ENCODE assay signal across 8 cellular contexts in genomic region chr7:37495574-37496184, GRCh38. TPM values are rescaled to one million over a fixed set of nuclear protein-coding genes. Genes with fewer than 3 reads are reported as not detected.
DNase-seq lines count a peak whose midpoint lies in the region; ATAC-seq and TF ChIP-seq lines count a peak whose summit lies in the region.

No MANE protein-coding gene starts in this region.

- peak; percentile 54 for DNase-seq in DMS53 (lab: John Stamatoyannopoulos, UW)
- peak; percentile 59 for DNase-seq in KBM-7
- DNase-seq in activated B cell treated with CpG ODN at 0.5 μM for 24 hours, result no peak
- no peak for DNase-seq in kidney epithelial cell (ENCODE audit: low read depth)
- DNase-seq in vagina (ENCODE audit: extremely low spot score in 2 of 2), result no peak
- no peak for DNase-seq in stimulated activated CD4-positive, alpha-beta T cell treated with anti-CD3 and anti-CD28 coated beads, Interleukin-12 subunit alpha, Interleukin-12 subunit beta, amount 100 ng/mL, for 4 hours
- no peak for DNase-seq in stimulated activated CD4-positive, alpha-beta T cell treated with anti-CD3 and anti-CD28 coated beads, Interleukin-15, amount 100 ng/mL, for 24 hours

- no peak overlapping the region for H3K4me3 Mint-ChIP-seq in activated B cell treated with CpG ODN at 0.5 μM for 24 hours

- no peaks in the 10 kb centered on the region for H3K4me1 ChIP-seq in vagina

- ATAC-seq in activated B cell treated with CpG ODN at 0.5 μM for 24 hours (ENCODE audit: low read depth), result peak; percentile 58
- no peak for ATAC-seq in GM18909 (IDR thresholded peaks at IDR 0.05; ENCODE audit: poor library complexity, unreplicated experiment)

- H3K27me3 Mint-ChIP-seq in activated B cell treated with CpG ODN at 0.5 μM for 24 hours, result no peaks in the 10 kb centered on the region

- no peak for TF ChIP-seq POLR2A in vagina (IDR thresholded peaks at IDR 0.05)

- H3K27ac ChIP-seq in vagina, result no peak overlapping the region

- H3K36me3 ChIP-seq in kidney epithelial cell (ENCODE audit: control insufficient read depth, insufficient read depth, low read length), result no peaks in the 10 kb centered on the region
- no peaks in the 10 kb centered on the region for H3K36me3 ChIP-seq in vagina

- H3K4me3 ChIP-seq in kidney epithelial cell (ENCODE audit: low read depth, low read length) (no peak overlapping the region), vagina (no peak overlapping the region)

- peak; percentile 91 for TF ChIP-seq CTCF in activated B cell treated with CpG ODN at 0.5 μM for 24 hours (IDR thresholded peaks at IDR 0.05)
- peak; percentile 69 for TF ChIP-seq CTCF in kidney epithelial cell (IDR thresholded peaks at IDR 0.05; ENCODE audit: insufficient read depth, low read length, poor library complexity, severe bottlenecking)
- peak; percentile 33 to 60 (median 47) for TF ChIP-seq CTCF in vagina (IDR thresholded peaks at IDR 0.05)

- intact Hi-C loops in activated B cell treated with CpG ODN at 0.5 μM for 24 hours (cut with micrococcal nuclease), result loop anchor here (1.0 kb wide), 6 partner anchors 47 to 338 kb away; partner anchors contain the start of gene ELMO1
- intact Hi-C loops in vagina (cut with DNase I), result no loop called here

- no peak overlapping the region for H3K27ac Mint-ChIP-seq in activated B cell treated with CpG ODN at 0.5 μM for 24 hours

- no peaks in the 10 kb centered on the region for H3K36me3 Mint-ChIP-seq in activated B cell treated with CpG ODN at 0.5 μM for 24 hours (ENCODE audit: low read depth)

- H3K9me3 Mint-ChIP-seq in activated B cell treated with CpG ODN at 0.5 μM for 24 hours, result no peaks in the 10 kb centered on the region

- in situ Hi-C loops in KBM-7 (cut with MboI; ENCODE audit: low pct_unique_long_range_greater_than_20kb, low sequenced_read_pairs), result no loop called here

- no peaks in the 10 kb centered on the region for H3K4me1 Mint-ChIP-seq in activated B cell treated with CpG ODN at 0.5 μM for 24 hours

- H3K27me3 ChIP-seq in kidney epithelial cell (ENCODE audit: control insufficient read depth, insufficient read depth, low read length) (no peaks in the 10 kb centered on the region), vagina (no peaks in the 10 kb centered on the region)

- POLR2A ChIA-PET in activated B cell treated with CpG ODN at 0.5 μM for 24 hours (lab: Charles Lee), result interaction anchor here (0.7 to 1.1 kb wide), 2 partner anchors 142 to 726 kb away, joined by 3 to 4 read pairs; no protein-coding TSS in a partner anchor

- CTCF ChIA-PET in activated B cell treated with CpG ODN at 0.5 μM for 24 hours (lab: Charles Lee), result interaction anchor here (0.9 to 4.7 kb wide), 15 partner anchors 11 to 336 kb away, joined by 3 to 35 read pairs (median 6); no protein-coding TSS in a partner anchor

- H3K9me3 ChIP-seq in vagina, result no peaks in the 10 kb centered on the region

RNA-seq across cellular contexts. Expression of gene ELMO1, which starts 47.0 kb away (rescaled TPM):
- total RNA-seq in activated B cell treated with CpG ODN at 0.5 μM for 24 hours (108 and 132 TPM in 2 replicates), kidney epithelial cell (2.3 and 11.4 TPM in 2 replicates), vagina (74.4 TPM)

Comparison
In these comparisons a context has a peak if more than half of its experiments do, and no peak if none do; other contexts are left out.
1. DNase-seq: peak in DMS53 (single experiment) and KBM-7 (single experiment); none in activated B cell treated with CpG ODN at 0.5 μM for 24 hours (single experiment), kidney epithelial cell (single experiment), vagina (0 of 2), stimulated activated CD4-positive, alpha-beta T cell treated with anti-CD3 and anti-CD28 coated beads, Interleukin-12 subunit alpha, Interleukin-12 subunit beta, amount 100 ng/mL, for 4 hours (single experiment) and stimulated activated CD4-positive, alpha-beta T cell treated with anti-CD3 and anti-CD28 coated beads, Interleukin-15, amount 100 ng/mL, for 24 hours (single experiment).
2. Peak in every context shown above with its lines, with median percentiles within 50 percentile points of each other: CTCF ChIP-seq.